13 cellular contexts compared by ENCODE assay signal in the genomic region with DNA sequence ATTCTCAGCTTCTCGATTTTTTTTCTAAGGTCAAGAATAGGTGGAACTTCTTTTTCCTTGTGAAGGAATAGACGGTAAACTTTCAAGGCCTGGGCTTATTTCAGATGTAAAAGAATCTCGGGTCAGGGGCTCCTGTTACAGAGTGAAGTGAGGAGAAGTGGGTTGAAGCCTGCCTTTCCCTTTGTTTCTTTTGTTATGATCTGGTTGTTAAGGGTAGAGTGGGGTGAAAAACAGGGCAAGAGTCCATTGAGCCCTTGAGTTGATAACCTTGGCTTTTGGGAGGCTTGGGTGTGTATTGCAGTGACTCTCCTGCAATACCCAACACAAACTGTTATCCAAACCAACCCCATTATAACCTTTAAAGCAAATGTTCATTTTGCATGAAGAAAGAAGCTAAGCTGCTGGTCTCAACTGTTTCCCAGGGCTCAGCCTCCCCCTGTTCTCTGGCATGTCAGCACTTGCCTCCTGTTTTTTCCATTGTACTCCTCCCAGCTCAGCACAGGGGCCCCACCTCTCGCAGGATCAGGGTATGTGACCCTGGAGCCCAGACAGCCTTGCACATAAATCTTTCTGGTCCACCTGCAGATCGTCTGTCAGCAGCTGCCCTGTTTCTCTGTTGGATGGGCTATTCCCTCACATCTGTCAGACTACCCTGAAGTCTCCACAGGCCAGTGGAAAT.
DNase-seq lines count a peak whose midpoint lies in the region; ATAC-seq and TF ChIP-seq lines count a peak whose summit lies in the region.
"Had no signal": no experiment of that assay in that cellular context is flagged by ENCODE, and none has a peak within 500 bp of the region (broad histone marks: within the 10 kb centered on the region; RNA-seq: fewer than 3 reads in every experiment).

No MANE protein-coding gene starts in this region.

- no peaks in the 10 kb centered on the region for H3K36me3 Mint-ChIP-seq in activated T-cell treated with anti-CD3 and anti-CD28 coated beads, Interleukin-2, amount 50 U/mL, for 4 hours (ENCODE audit: insufficient read depth)

- H3K27me3 ChIP-seq in cardiac muscle cell, result no peaks in the 10 kb centered on the region
- no peaks in the 10 kb centered on the region for H3K27me3 ChIP-seq in foreskin keratinocyte
- H3K27me3 ChIP-seq in tibial artery, result no peaks in the 10 kb centered on the region

- no peak overlapping the region for H3K4me3 Mint-ChIP-seq in activated T-cell treated with anti-CD3 and anti-CD28 coated beads, Interleukin-2, amount 50 U/mL, for 4 hours

- in situ Hi-C loops in GM13976 (cut with MboI; ENCODE audit: low sequenced_read_pairs, unreplicated experiment), result no loop called here

- peak overlapping the region; percentile 97 for H3K27ac ChIP-seq in cardiac muscle cell
- no peak overlapping the region for H3K27ac ChIP-seq in foreskin keratinocyte
- H3K27ac ChIP-seq in tibial artery, result no peak overlapping the region
- H3K27ac ChIP-seq: heart left ventricle, SJSA1 had no signal

- H3K4me3 ChIP-seq in cardiac muscle cell, result no peak overlapping the region
- H3K4me3 ChIP-seq in tibial artery, result no peak overlapping the region
- H3K4me3 ChIP-seq: heart left ventricle, SJSA1 had no signal

- H3K27me3 Mint-ChIP-seq in activated T-cell treated with anti-CD3 and anti-CD28 coated beads, Interleukin-2, amount 50 U/mL, for 4 hours (ENCODE audit: low read depth), result no peaks in the 10 kb centered on the region

- TF ChIP-seq CTCF in cardiac muscle cell (IDR thresholded peaks at IDR 0.05; ENCODE audit: low read depth, low read length) (no peak), foreskin keratinocyte (conservative IDR thresholded peaks at IDR 0.05) (peak; percentile 32), tibial artery (IDR thresholded peaks at IDR 0.05) (no peak), GM13976 (IDR thresholded peaks at IDR 0.05; ENCODE audit: borderline replicate concordance, control extremely low read depth, extremely low read depth, insufficient read depth, missing control alignments) (no peak)

- H3K4me1 Mint-ChIP-seq in activated T-cell treated with anti-CD3 and anti-CD28 coated beads, Interleukin-2, amount 50 U/mL, for 4 hours (ENCODE audit: low read depth), result no peaks in the 10 kb centered on the region

- H3K9me3 Mint-ChIP-seq in activated T-cell treated with anti-CD3 and anti-CD28 coated beads, Interleukin-2, amount 50 U/mL, for 4 hours, result no peaks in the 10 kb centered on the region

- H3K9me3 ChIP-seq in cardiac muscle cell (ENCODE audit: low read depth) (no peaks in the 10 kb centered on the region), tibial artery (no peaks in the 10 kb centered on the region)
- H3K9me3 ChIP-seq: heart left ventricle, SJSA1 had no signal

- no peak for ATAC-seq in Right ventricle myocardium superior (ENCODE audit: poor library complexity)
- ATAC-seq in foreskin keratinocyte, result peak; percentile 59
- ATAC-seq in activated T-cell treated with anti-CD3 and anti-CD28 coated beads, Interleukin-2, amount 50 U/mL, for 4 hours, result no peak
- ATAC-seq: heart left ventricle, left colon had no signal

- DNase-seq in cardiac muscle cell (ENCODE audit: low read depth in 1 of 2, low spot score in 1 of 2), result peak in 1 of 2 donors; percentile 93
- DNase-seq in Right ventricle myocardium superior, result no peak
- DNase-seq in NCI-H69 (lab: John Stamatoyannopoulos, UW), result peak; percentile 83
- peak in 1 of 2 donors; percentile 25 for DNase-seq in foreskin keratinocyte
- DNase-seq in tibial artery, result no peak
- no peak for DNase-seq in activated T-cell treated with anti-CD3 and anti-CD28 coated beads, Interleukin-2, amount 50 U/mL, for 4 hours
- DNase-seq in GM13976 (ENCODE audit: low spot score), result no peak
- no peak for DNase-seq in DMS114 treated with DMSO at 0.1 percent for 48 hours (lab: John Stamatoyannopoulos, UW; ENCODE audit: unreplicated experiment)
- DNase-seq: activated CD4-positive, alpha-beta T cell treated with anti-CD3 and anti-CD28 coated beads, Interleukin-2, amount 50 U/mL, for 48 hours; heart left ventricle; left colon; NK-92 treated with Interleukin-12 subunit alpha and Interleukin-12 subunit beta, amount 100 ng/mL, for 24 hours had no signal

- intact Hi-C loops in Right ventricle myocardium superior (cut with DNase I), result no loop called here
- intact Hi-C loops in tibial artery (cut with DNase I; ENCODE audit: low total_unique reads), result no loop called here

- H3K36me3 ChIP-seq in cardiac muscle cell, result no peaks in the 10 kb centered on the region
- H3K36me3 ChIP-seq in tibial artery, result no peaks in the 10 kb centered on the region
- H3K36me3 ChIP-seq: heart left ventricle, SJSA1 had no signal

- H3K4me1 ChIP-seq in cardiac muscle cell (ENCODE audit: low read depth) (peaks cover 74% of the 10 kb centered on the region), foreskin keratinocyte (peaks cover 16% of the 10 kb centered on the region), tibial artery (no peaks in the 10 kb centered on the region)
- H3K4me1 ChIP-seq: SJSA1 had no signal
